In the genomic region with DNA sequence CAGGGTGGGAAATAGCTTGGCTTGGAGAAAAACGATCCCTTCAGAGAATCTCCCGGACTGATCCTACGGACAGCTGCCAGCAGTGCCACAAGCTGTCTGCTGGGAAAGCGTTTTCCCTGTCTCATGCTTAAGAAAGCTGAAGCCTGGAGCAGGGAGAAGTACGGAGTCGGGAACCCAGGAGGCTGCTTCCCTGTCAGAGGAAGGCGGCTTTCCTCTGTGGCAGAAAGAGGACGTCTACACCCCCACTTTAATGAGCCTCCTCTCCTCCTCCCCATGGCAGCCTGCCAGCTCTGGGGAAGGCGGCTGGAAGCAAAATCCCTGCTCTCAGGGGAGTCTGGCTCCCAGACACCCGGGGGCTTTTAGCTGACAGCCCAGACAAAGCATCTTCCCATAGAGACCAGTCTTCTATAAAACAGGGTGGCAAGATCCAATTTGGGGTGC, we compare ENCODE assay signal across 7 cellular contexts.
DNase-seq lines count a peak whose midpoint lies in the region; ATAC-seq, FAIRE-seq and TF ChIP-seq lines count a peak whose summit lies in the region.

No MANE protein-coding gene starts in this region.

- H2AFZ ChIP-seq in parathyroid adenoma, result peak overlapping the region; percentile 46

- H3K9me3 ChIP-seq in parathyroid adenoma (ENCODE audit: control insufficient read depth, low read length), result no peaks in the 10 kb centered on the region

- H3K79me2 ChIP-seq in parathyroid adenoma, result peaks cover 3% of the 10 kb centered on the region

- TF ChIP-seq CTCF in parathyroid adenoma (IDR thresholded peaks at IDR 0.05), result no peak

- no peaks in the 10 kb centered on the region for H3K36me3 ChIP-seq in parathyroid adenoma (ENCODE audit: control insufficient read depth, insufficient read depth, low read length)

- DNase-seq in ELR (ENCODE audit: low read depth) (peak; percentile 17), NCI-H2107 (lab: John Stamatoyannopoulos, UW) (peak; percentile 74), cerebellar cortex (ENCODE audit: low spot score) (peak; percentile 29), RCC 7860 (ENCODE audit: low spot score) (no peak)

- no peaks in the 10 kb centered on the region for H3K27me3 ChIP-seq in parathyroid adenoma (ENCODE audit: control insufficient read depth, insufficient read depth, low read length)

- H3K27ac ChIP-seq in parathyroid adenoma, result peak overlapping the region; percentile 98

- ATAC-seq in GM19467 (IDR thresholded peaks at IDR 0.05; ENCODE audit: unreplicated experiment) (no peak), GM18907 (IDR thresholded peaks at IDR 0.05; ENCODE audit: unreplicated experiment) (no peak)

- no peak overlapping the region for H3K4me3 ChIP-seq in parathyroid adenoma (ENCODE audit: low read depth, low read length)

- FAIRE-seq in RCC 7860 (lab: Jason Lieb, UNC), result no peak

- H3K9ac ChIP-seq in parathyroid adenoma, result peak overlapping the region; percentile 6

- peak overlapping the region; percentile 53 for H3K4me2 ChIP-seq in parathyroid adenoma (ENCODE audit: low read length)

- H3K4me1 ChIP-seq in parathyroid adenoma, result peaks cover 66% of the 10 kb centered on the region
